8 cellular contexts compared by ENCODE assay signal in genomic region chr6:158644227-158645063, GRCh38. TPM values are rescaled to one million over a fixed set of nuclear protein-coding genes. Genes with fewer than 3 reads are reported as not detected.
DNase-seq lines count a peak whose midpoint lies in the region; ATAC-seq and TF ChIP-seq lines count a peak whose summit lies in the region.

Gene DYNLT1 (minus strand): TSS chr6:158644743. CDS start chr6:158644708, 35 bp downstream.

- TF ChIP-seq CTCF in DND-41 (IDR thresholded peaks at IDR 0.05; ENCODE audit: borderline replicate concordance, extremely low read depth, low read length, poor library complexity, severe bottlenecking) (no peak), KMS-11 (conservative IDR thresholded peaks at IDR 0.05; ENCODE audit: low read depth, low read length) (no peak), natural killer cell (IDR thresholded peaks at IDR 0.05) (no peak)

- peak; percentile 85 for DNase-seq in DND-41
- DNase-seq in RPMI8226 = peak; percentile 90
- DNase-seq in activated T-helper 9 cell treated with anti-CD3 and anti-CD28 coated beads, Interleukin-2, amount 50 U/mL, for 16 hours (ENCODE audit: low read depth) = peak; percentile 88
- DNase-seq in fibroblast of peridontal ligament (ENCODE audit: extremely low read depth) = peak; percentile 86
- DNase-seq in natural killer cell = peak; percentile 85
- DNase-seq in stimulated activated naive CD4-positive, alpha-beta T cell treated with Interleukin-2 at 50 U/mL for 16 hours (lab: John Stamatoyannopoulos, UW) = peak; percentile 79

- H3K27me3 ChIP-seq in DND-41 (ENCODE audit: insufficient read depth, low read length, poor library complexity) (peaks cover 20% of the 10 kb centered on the region), KMS-11 (ENCODE audit: insufficient read depth, low read depth) (no peaks in the 10 kb centered on the region)

- peak within 1 kb of the TSS; percentile 99 for H3K4me3 Mint-ChIP-seq in natural killer cell

- H3K4me3 ChIP-seq in DND-41 (ENCODE audit: low read depth in 1 of 2, low read length in 2 of 2) (peak within 1 kb of the TSS; percentile 88 to 96), KMS-11 (IDR thresholded peaks at IDR 0.05; ENCODE audit: insufficient read depth, low read depth, low read length) (no peak within 1 kb of the TSS)

- peak within 1 kb of the TSS; percentile 82 for H3K4me2 ChIP-seq in DND-41 (ENCODE audit: insufficient read depth, low read length)
- peak within 1 kb of the TSS; percentile 78 for H3K4me2 ChIP-seq in KMS-11

- H3K36me3 ChIP-seq in DND-41 (ENCODE audit: insufficient read depth, low read length) = peaks cover 22% of the 10 kb centered on the region
- no peaks in the 10 kb centered on the region for H3K36me3 ChIP-seq in KMS-11 (ENCODE audit: insufficient read depth)

- H3K27ac ChIP-seq in DND-41 (ENCODE audit: low read length) = peak within 1 kb of the TSS; percentile 87
- H3K27ac ChIP-seq in KMS-11 = peak within 1 kb of the TSS; percentile 30; the same call in 1 of the 2 replicates

- ATAC-seq in DND-41 (ENCODE audit: insufficient read depth, low read depth) = peak; percentile 85
- ATAC-seq in GM21723 (IDR thresholded peaks at IDR 0.05; ENCODE audit: unreplicated experiment) = peak; percentile 62
- ATAC-seq in natural killer cell = peak; percentile 69 to 83 (median 78)

- H3K79me2 ChIP-seq in DND-41 (ENCODE audit: insufficient read depth, low read length) (peaks cover 40% of the 10 kb centered on the region), KMS-11 (ENCODE audit: insufficient read depth, low read depth) (peaks cover 5% of the 10 kb centered on the region; the same call in 1 of the 2 replicates)

- intact Hi-C loops in natural killer cell (cut with micrococcal nuclease) = loop anchor here (5.0 kb wide), 1 partner anchor 352 kb away; no protein-coding TSS in a partner anchor

- H3K9ac ChIP-seq in DND-41 (ENCODE audit: low read depth, low read length) (peak within 1 kb of the TSS; percentile 93), KMS-11 (peak within 1 kb of the TSS; percentile 66)

- peak within 1 kb of the TSS; percentile 93 to 94 for H3K27ac Mint-ChIP-seq in natural killer cell

- H3K4me1 Mint-ChIP-seq in natural killer cell = peaks cover 62 to 69% of the 10 kb centered on the region in 2 donors

- H2AFZ ChIP-seq in DND-41 (ENCODE audit: low read depth, low read length) = peak within 1 kb of the TSS; percentile 98
- H2AFZ ChIP-seq in KMS-11 (ENCODE audit: low read depth) = peak within 1 kb of the TSS; percentile 88

- H3K27me3 Mint-ChIP-seq in natural killer cell (ENCODE audit: low read depth in 2 of 2) = no peaks in the 10 kb centered on the region

- peaks cover 38% of the 10 kb centered on the region for H3K4me1 ChIP-seq in DND-41 (ENCODE audit: insufficient read depth, low read length)
- peaks cover 15% of the 10 kb centered on the region for H3K4me1 ChIP-seq in KMS-11 (ENCODE audit: low read depth, poor library complexity, severe bottlenecking)

- H3K9me3 ChIP-seq in DND-41 (ENCODE audit: insufficient read depth, low read length, severe bottlenecking) = no peaks in the 10 kb centered on the region

- H4K20me1 ChIP-seq in DND-41 (ENCODE audit: insufficient read depth, low read length) (peaks cover 11% of the 10 kb centered on the region), KMS-11 (ENCODE audit: insufficient read depth) (no peaks in the 10 kb centered on the region)

- no peaks in the 10 kb centered on the region for H3K9me3 Mint-ChIP-seq in natural killer cell

- H3K36me3 Mint-ChIP-seq in natural killer cell = peaks cover 14% of the 10 kb centered on the region

RNA-seq across cellular contexts. Expression of gene DYNLT1, which starts in this region (rescaled TPM):
- 100 to 1,000 TPM in 1 of 3 donors, 10 to 100 TPM in 2; 85.7 to 106 (median 86.8) TPM for total RNA-seq in natural killer cell
